ENCODE assay signal across 13 cellular contexts in the genomic region with DNA sequence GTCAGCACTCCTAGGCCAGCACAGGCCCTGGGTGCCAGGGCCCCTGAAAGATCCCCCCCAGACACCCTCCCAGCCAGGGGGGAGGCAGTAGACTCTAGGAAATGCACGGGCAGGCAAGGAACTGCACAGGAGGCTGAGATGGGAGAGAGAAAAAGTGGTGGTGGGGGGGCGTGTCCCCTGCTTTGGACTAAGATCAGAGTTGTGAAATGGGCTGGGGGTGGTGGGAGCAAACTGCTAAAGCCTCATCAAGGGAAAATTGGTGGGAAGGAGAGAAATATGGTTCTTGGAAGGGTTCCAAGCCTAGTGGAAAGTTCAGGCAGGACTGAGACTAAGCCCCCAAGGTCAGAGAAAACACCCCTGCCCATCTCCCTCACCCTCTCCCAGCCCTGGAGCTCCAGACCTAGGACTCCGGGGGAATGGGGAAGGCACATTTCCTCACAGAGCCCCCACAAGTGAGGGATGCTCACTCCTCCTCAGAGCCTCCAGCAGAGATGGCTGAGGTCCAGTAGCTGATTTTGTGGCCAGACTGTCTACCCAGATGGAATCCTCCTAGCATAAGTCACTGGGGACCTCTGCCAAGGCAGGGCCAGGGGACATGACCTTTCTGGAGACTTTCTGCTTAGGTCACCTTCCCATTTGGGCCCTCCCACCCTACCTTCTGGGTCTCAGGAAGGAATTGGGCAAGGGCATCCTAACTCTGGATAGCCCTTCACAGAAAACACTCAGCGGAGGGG. TPM values are rescaled to one million over a fixed set of nuclear protein-coding genes. Genes with fewer than 3 reads are reported as not detected.
DNase-seq lines count a peak whose midpoint lies in the region; ATAC-seq and TF ChIP-seq lines count a peak whose summit lies in the region.
"Had no signal": no experiment of that assay in that cellular context is flagged by ENCODE, and none has a peak within 500 bp of the region (broad histone marks: within the 10 kb centered on the region; RNA-seq: fewer than 3 reads in every experiment).

No MANE protein-coding gene starts in this region.

- H3K4me3 Mint-ChIP-seq in MCF 10A (ENCODE audit: unreplicated experiment) (no peak overlapping the region), natural killer cell (no peak overlapping the region)

- H3K36me3 ChIP-seq in mammary epithelial cell (ENCODE audit: insufficient read depth, low read length): no peaks in the 10 kb centered on the region
- H3K36me3 ChIP-seq: thoracic aorta had no signal

- H3K4me1 ChIP-seq in mammary epithelial cell (ENCODE audit: insufficient read depth, low read length): peaks cover 18% of the 10 kb centered on the region

- H3K4me1 Mint-ChIP-seq in MCF 10A (ENCODE audit: insufficient read depth, unreplicated experiment) (no peaks in the 10 kb centered on the region), natural killer cell (peaks cover 13 to 21% of the 10 kb centered on the region in 2 donors)

- POLR2A ChIA-PET in MCF 10A (lab: Yijun Ruan, JAX): interaction anchor here (0.7 kb wide), 1 partner anchor 426 kb away, joined by 3 read pairs; no protein-coding TSS in a partner anchor

- no peak for ATAC-seq in natural killer cell
- ATAC-seq in HG03520 (IDR thresholded peaks at IDR 0.05; ENCODE audit: unreplicated experiment): no peak
- ATAC-seq in GM18868 (IDR thresholded peaks at IDR 0.05; ENCODE audit: unreplicated experiment): no peak
- ATAC-seq: activated CD4-positive, CD25-positive, alpha-beta regulatory T cell treated with anti-CD3 and anti-CD28 coated beads, Interleukin-2, amount 50 U/mL, for 24 hours; activated T-cell treated with anti-CD3 and anti-CD28 coated beads, Interleukin-2, amount 50 U/mL, for 72 hours had no signal

- H3K9me3 Mint-ChIP-seq in MCF 10A (ENCODE audit: unreplicated experiment): no peaks in the 10 kb centered on the region
- no peaks in the 10 kb centered on the region for H3K9me3 Mint-ChIP-seq in natural killer cell
- H3K9me3 Mint-ChIP-seq: activated T-cell treated with anti-CD3 and anti-CD28 coated beads, Interleukin-2, amount 50 U/mL, for 72 hours had no signal

- H3K36me3 Mint-ChIP-seq in MCF 10A (ENCODE audit: insufficient read depth, unreplicated experiment) (no peaks in the 10 kb centered on the region), natural killer cell (no peaks in the 10 kb centered on the region)
- H3K36me3 Mint-ChIP-seq: brain had no signal

- 58% methylated on average over 2 of the region's 4 CpGs for WGBS in mammary epithelial cell (ENCODE audit: low coverage, missing lambda C conversion rate)

- peaks cover 6% of the 10 kb centered on the region for H3K27me3 ChIP-seq in mammary epithelial cell (ENCODE audit: insufficient read depth, low read length)

- in situ Hi-C loops in mammary epithelial cell (cut with MboI; ENCODE audit: low sequenced_read_pairs in 2 of 2): no loop called here

- intact Hi-C loops in MCF 10A (cut with micrococcal nuclease) (no loop called here), mammary epithelial cell (cut with micrococcal nuclease) (no loop called here), natural killer cell (cut with micrococcal nuclease) (no loop called here)

- H4K20me1 ChIP-seq in mammary epithelial cell (ENCODE audit: insufficient read depth, low read length): no peaks in the 10 kb centered on the region

- BruUV-seq in MCF 10A (replicated peaks; lab: Mats Ljungman, UMichigan) (no TSS peak), mammary epithelial cell (replicated peaks; lab: Mats Ljungman, UMichigan) (no TSS peak)

- dilution Hi-C loops in mammary epithelial cell (cut with HindIII; ENCODE audit: low sequenced_read_pairs): no loop called here

- no peak overlapping the region for H3K27ac ChIP-seq in mammary epithelial cell (ENCODE audit: insufficient read depth, low read depth, low read length)
- H3K27ac ChIP-seq: thoracic aorta had no signal

- CTCF ChIA-PET in MCF 10A (lab: Yijun Ruan, JAX) (no interaction called here), mammary epithelial cell (lab: Charles Lee; ENCODE audit: low non-redundant PET) (no interaction called here)

- no peak overlapping the region for H3K9ac ChIP-seq in mammary epithelial cell (ENCODE audit: insufficient read depth, low read length)

- no peak overlapping the region for H3K4me3 ChIP-seq in mammary epithelial cell (replicated peaks in 1 of 3; ENCODE audit: insufficient read depth in 1 of 3, low read depth in 2 of 3, low read length in 3 of 3)
- H3K4me3 ChIP-seq: thoracic aorta had no signal

- H3K79me2 ChIP-seq in mammary epithelial cell (ENCODE audit: insufficient read depth, low read length): no peaks in the 10 kb centered on the region

- H2AFZ ChIP-seq in mammary epithelial cell (ENCODE audit: low read depth, low read length): no peak overlapping the region

- no peaks in the 10 kb centered on the region for H3K9me3 ChIP-seq in mammary epithelial cell (replicated peaks; ENCODE audit: insufficient read depth, low read length)
- H3K9me3 ChIP-seq: thoracic aorta had no signal

- no peak overlapping the region for H3K4me2 ChIP-seq in mammary epithelial cell (ENCODE audit: insufficient read depth, low read depth, low read length)

- DNase-seq in MCF 10A (ENCODE audit: unreplicated experiment): peak; percentile 43
- no peak for DNase-seq in mammary epithelial cell
- DNase-seq in RPMI8226: peak; percentile 14
- DNase-seq in fibroblast of the conjunctiva (ENCODE audit: low read depth): peak; percentile 52
- no peak for DNase-seq in natural killer cell
- DNase-seq in mesenteric fat pad (ENCODE audit: low spot score): no peak
- DNase-seq: activated T-cell treated with anti-CD3 and anti-CD28 coated beads, Interleukin-2, amount 50 U/mL, for 72 hours; NCI-H774 had no signal

- H3K27me3 Mint-ChIP-seq in MCF 10A (ENCODE audit: insufficient read depth, unreplicated experiment) (peaks cover 46% of the 10 kb centered on the region), natural killer cell (ENCODE audit: low read depth in 2 of 2) (no peaks in the 10 kb centered on the region)

- H3K27ac Mint-ChIP-seq in MCF 10A (ENCODE audit: low read depth, unreplicated experiment): no peak overlapping the region
- H3K27ac Mint-ChIP-seq in natural killer cell: no peak overlapping the region
- H3K27ac Mint-ChIP-seq: activated T-cell treated with anti-CD3 and anti-CD28 coated beads, Interleukin-2, amount 50 U/mL, for 72 hours had no signal

- TF ChIP-seq CTCF in MCF 10A (IDR thresholded peaks at IDR 0.05; ENCODE audit: unreplicated experiment) (no peak), mammary epithelial cell (conservative IDR thresholded peaks at IDR 0.05 in 1 of 2, IDR thresholded peaks at IDR 0.05 in 1 of 2; ENCODE audit: extremely low read depth in 1 of 2, insufficient read depth in 1 of 2, low read depth in 1 of 2, low read length in 2 of 2) (no peak), natural killer cell (IDR thresholded peaks at IDR 0.05) (no peak)

RNA-seq across cellular contexts. Expression of gene FIGNL2, which starts 29.8 kb away (rescaled TPM):
- total RNA-seq in MCF 10A (2022) (not detected in 2 replicates), mammary epithelial cell (under 1 TPM in 1 of 2 donors, not detected in 1; 0.50 TPM), natural killer cell (1 to 10 TPM; 1.4 to 1.6 (median 1.5) TPM), mesenteric fat pad (1.3 TPM)
- not detected for polyA plus RNA-seq in mammary epithelial cell
- not detected for polyA minus RNA-seq in mammary epithelial cell

Comparison
In these comparisons a context has a peak if more than half of its experiments do, and no peak if none do; other contexts are left out.
1. DNase-seq: peak in MCF 10A (single experiment), RPMI8226 (single experiment) and fibroblast of the conjunctiva (single experiment); none in mammary epithelial cell (single experiment), natural killer cell (single experiment) and mesenteric fat pad (single experiment).